7 cellular contexts compared by ENCODE assay signal in the genomic region with DNA sequence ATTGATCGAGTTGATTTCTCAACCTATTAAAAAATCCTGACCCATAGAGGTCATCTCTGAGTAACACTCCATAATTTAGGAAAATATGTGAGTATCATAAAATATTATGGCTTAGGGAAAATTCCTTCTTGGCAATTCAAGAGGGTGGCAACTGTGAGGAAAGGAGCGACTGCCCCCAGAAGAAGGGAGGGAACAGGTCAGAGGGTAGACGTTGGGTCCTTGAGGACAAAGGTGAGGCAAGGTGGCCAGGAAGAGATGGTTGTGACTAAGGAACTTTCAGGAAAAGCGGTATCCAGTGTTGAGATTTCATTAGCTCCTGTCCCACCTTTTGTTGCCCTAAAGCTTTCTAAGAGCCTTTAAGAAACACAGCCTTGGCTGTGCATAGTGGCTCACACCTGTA.
"Had no signal": no experiment of that assay in that cellular context is flagged by ENCODE, and none has a peak within 500 bp of the region (broad histone marks: within the 10 kb centered on the region; RNA-seq: fewer than 3 reads in every experiment).

No MANE protein-coding gene starts in this region.

- DNase-seq: H9, HCEC 1CT, IMR-90 had no signal

- H3K4me1 Mint-ChIP-seq: GM23338, H9 had no signal

- H3K4me3 Mint-ChIP-seq: GM23338, H9 had no signal

- H3K27ac Mint-ChIP-seq: GM23338, H9 had no signal

- FAIRE-seq: H1, H54, HTR-8/SVneo had no signal

- H3K9me3 Mint-ChIP-seq: GM23338, H9 had no signal

- H3K4me3 ChIP-seq: GM23338 had no signal
